In genomic region chr1:170770254-170770653, GRCh38 we compare ENCODE assay signal across 25 cellular contexts.
"Had no signal": no experiment of that assay in that cellular context is flagged by ENCODE, and none has a peak within 500 bp of the region (broad histone marks: within the 10 kb centered on the region; RNA-seq: fewer than 3 reads in every experiment).

No MANE protein-coding gene starts in this region.

- DNase-seq: nephron progenitor cell; nucleus accumbens; pancreas; retina; right cardiac atrium; right lobe of liver; sigmoid colon; small intestine; stimulated activated CD4-positive, alpha-beta T cell treated with anti-CD3 and anti-CD28 coated beads, Interleukin-15, amount 100 ng/mL, for 24 hours; stimulated activated CD4-positive, alpha-beta T cell treated with anti-CD3 and anti-CD28 coated beads, Interleukin-2, amount 100 ng/mL, for 24 hours; stimulated activated CD4-positive, alpha-beta T cell treated with anti-CD3 and anti-CD28 coated beads, Interleukin-2, amount 100 ng/mL, for 48 hours; stimulated activated CD4-positive, alpha-beta T cell treated with anti-CD3 and anti-CD28 coated beads, Interleukin-4, amount 100 ng/mL, for 24 hours; stimulated activated naive B cell treated with anti-CD40 and anti-IgM and Interleukin-4, amounts not matched to agents 10 μg/mL and 1 μg/mL and 100 μg/mL, for 72 hours; stimulated activated naive CD4-positive, alpha-beta T cell treated with Interleukin-2 at 50 U/mL for 16 hours; stomach; thyroid gland; trophoblast cell; upper lobe of left lung had no signal

- H3K4me1 ChIP-seq: pancreas, prostate gland, right lobe of liver, sigmoid colon, stomach, thyroid gland, tibial nerve, upper lobe of left lung, vagina had no signal

- H3K27me3 ChIP-seq: neutrophil, pancreas, right lobe of liver, sigmoid colon, stomach, thyroid gland, tibial nerve, upper lobe of left lung, vagina had no signal

- H3K9me3 ChIP-seq: neutrophil, pancreas, prostate gland, right lobe of liver, sigmoid colon, stomach, thoracic aorta, thyroid gland, tibial nerve, upper lobe of left lung, vagina had no signal

- H3K4me3 ChIP-seq: pancreas, prostate gland, right lobe of liver, sigmoid colon, stomach, thoracic aorta, thyroid gland, tibial nerve, upper lobe of left lung, vagina had no signal

- H3K36me3 ChIP-seq: neutrophil, pancreas, prostate gland, right lobe of liver, sigmoid colon, stomach, thoracic aorta, thyroid gland, tibial nerve, upper lobe of left lung, vagina had no signal

- ATAC-seq: natural killer cell treated with Interleukin-12 subunit alpha and Interleukin-12 subunit beta and Interleukin-15 and Interleukin-18, amount 100 ng/mL, for 72 hours; pancreas; right lobe of liver; stimulated activated effector memory CD8-positive, alpha-beta T cell treated with anti-CD3 and anti-CD28 coated beads, Interleukin-12 subunit alpha, Interleukin-12 subunit beta, amount 100 ng/mL, for 72 hours; stimulated activated naive B cell treated with anti-CD40 and anti-IgM and Interleukin-4, amounts not matched to agents 10 μg/mL and 1 μg/mL and 100 μg/mL, for 72 hours had no signal

- H3K27ac ChIP-seq: neutrophil, pancreas, prostate gland, right lobe of liver, sigmoid colon, stomach, thoracic aorta, thyroid gland, tibial nerve, upper lobe of left lung, vagina had no signal
